ENCODE assay signal across 37 cellular contexts in the genomic region with DNA sequence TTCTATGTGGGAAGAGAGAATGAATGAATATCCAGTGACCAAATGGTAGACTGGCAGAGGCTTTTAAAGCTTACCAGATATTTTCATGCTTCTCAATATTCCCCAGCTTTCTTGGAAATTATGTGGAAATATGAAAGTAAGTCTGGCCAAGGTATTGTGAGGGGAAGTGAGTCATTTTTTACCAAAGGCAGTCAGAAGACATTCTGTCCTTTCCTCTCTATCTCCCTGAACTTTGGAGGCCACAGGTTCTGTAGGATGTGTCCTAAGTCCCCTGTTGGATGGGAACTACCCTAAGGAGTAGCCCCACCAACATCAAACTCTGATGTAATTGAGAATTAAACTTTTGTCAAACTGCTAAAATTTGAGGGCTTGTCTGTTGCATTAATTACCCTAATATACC.
DNase-seq lines count a peak whose midpoint lies in the region; ATAC-seq and TF ChIP-seq lines count a peak whose summit lies in the region.
"Had no signal": no experiment of that assay in that cellular context is flagged by ENCODE, and none has a peak within 500 bp of the region (broad histone marks: within the 10 kb centered on the region; RNA-seq: fewer than 3 reads in every experiment).

No MANE protein-coding gene starts in this region.

- H3K4me3 Mint-ChIP-seq in activated CD4-positive, alpha-beta T cell treated with anti-CD3 and anti-CD28 coated beads for 36 hours: no peak overlapping the region
- H3K4me3 Mint-ChIP-seq: activated CD8-positive, alpha-beta T cell treated with anti-CD3 and anti-CD28 coated beads for 36 hours; activated naive CD4-positive, alpha-beta T cell treated with anti-CD3 and anti-CD28 coated beads for 36 hours; activated T-helper 1 cell treated with anti-CD3 and anti-CD28 coated beads, Interleukin-12 subunit alpha, Interleukin-12 subunit beta, Interleukin-2, Interleukin-4 antibody, amounts not matched to agents 30 ng/mL and 10 ng/mL and 1 ng/mL, durations not matched to agents 14 hours and 24 hours and 36 hours; CD8-positive, alpha-beta memory T cell; effector memory CD8-positive, alpha-beta T cell; H9; memory B cell; neural crest cell; stimulated activated naive CD8-positive, alpha-beta T cell treated with anti-CD3 and anti-CD28 coated beads, Interleukin-15, Interleukin-2, amounts not matched to agents 100 ng/mL and 50 ng/mL, for 24 hours had no signal

- no peaks in the 10 kb centered on the region for H3K4me1 ChIP-seq in effector memory CD4-positive, alpha-beta T cell (ENCODE audit: control insufficient read depth, insufficient read depth, low read length, poor library complexity, severe bottlenecking)
- H3K4me1 ChIP-seq: colonic mucosa, gastrocnemius medialis, pancreas, tibial artery had no signal

- POLR2A ChIA-PET in activated CD4-positive, alpha-beta T cell treated with anti-CD3 and anti-CD28 coated beads for 36 hours (lab: Charles Lee): no interaction called here

- intact Hi-C loops in activated CD4-positive, alpha-beta T cell treated with anti-CD3 and anti-CD28 coated beads for 36 hours (cut with DNase I, micrococcal nuclease): no loop called here

- H3K9me3 ChIP-seq in effector memory CD4-positive, alpha-beta T cell (ENCODE audit: control insufficient read depth, low read length): no peaks in the 10 kb centered on the region
- H3K9me3 ChIP-seq: colonic mucosa, gastrocnemius medialis, pancreas, tibial artery had no signal

- no peaks in the 10 kb centered on the region for H3K27me3 ChIP-seq in effector memory CD4-positive, alpha-beta T cell (replicated peaks; ENCODE audit: control insufficient read depth, insufficient read depth, low read length, poor library complexity, severe bottlenecking)
- H3K27me3 ChIP-seq: colonic mucosa, gastrocnemius medialis, pancreas, spleen, tibial artery had no signal

- no peaks in the 10 kb centered on the region for H3K9me3 Mint-ChIP-seq in activated CD4-positive, alpha-beta T cell treated with anti-CD3 and anti-CD28 coated beads for 36 hours (ENCODE audit: low read depth)
- H3K9me3 Mint-ChIP-seq: activated CD8-positive, alpha-beta T cell treated with anti-CD3 and anti-CD28 coated beads for 36 hours; activated T-helper 1 cell treated with anti-CD3 and anti-CD28 coated beads, Interleukin-12 subunit alpha, Interleukin-12 subunit beta, Interleukin-2, Interleukin-4 antibody, amounts not matched to agents 30 ng/mL and 10 ng/mL and 1 ng/mL, durations not matched to agents 14 hours and 24 hours and 36 hours; H9 had no signal

- H3K27ac Mint-ChIP-seq in activated CD4-positive, alpha-beta T cell treated with anti-CD3 and anti-CD28 coated beads for 36 hours: no peak overlapping the region
- H3K27ac Mint-ChIP-seq: activated CD8-positive, alpha-beta T cell treated with anti-CD3 and anti-CD28 coated beads for 36 hours; activated naive CD4-positive, alpha-beta T cell treated with anti-CD3 and anti-CD28 coated beads for 36 hours; activated T-helper 1 cell treated with anti-CD3 and anti-CD28 coated beads, Interleukin-12 subunit alpha, Interleukin-12 subunit beta, Interleukin-2, Interleukin-4 antibody, amounts not matched to agents 30 ng/mL and 10 ng/mL and 1 ng/mL, durations not matched to agents 14 hours and 24 hours and 36 hours; CD8-positive, alpha-beta memory T cell; effector memory CD8-positive, alpha-beta T cell; H9; memory B cell; stimulated activated naive CD8-positive, alpha-beta T cell treated with anti-CD3 and anti-CD28 coated beads, Interleukin-15, Interleukin-2, amounts not matched to agents 100 ng/mL and 50 ng/mL, for 24 hours had no signal

- no peaks in the 10 kb centered on the region for H3K36me3 Mint-ChIP-seq in activated CD4-positive, alpha-beta T cell treated with anti-CD3 and anti-CD28 coated beads for 36 hours (ENCODE audit: low read depth)
- H3K36me3 Mint-ChIP-seq: CD8-positive, alpha-beta memory T cell; memory B cell had no signal

- peaks cover 4% of the 10 kb centered on the region for H3K4me1 Mint-ChIP-seq in activated CD4-positive, alpha-beta T cell treated with anti-CD3 and anti-CD28 coated beads for 36 hours
- H3K4me1 Mint-ChIP-seq: CD8-positive, alpha-beta memory T cell; memory B cell; neural crest cell had no signal

- H3K4me3 ChIP-seq in fibroblast of mammary gland (ENCODE audit: control insufficient read depth, low read depth, low read length): no peak overlapping the region
- H3K4me3 ChIP-seq in skeletal muscle cell (ENCODE audit: low read depth, low read length): no peak overlapping the region
- no peak overlapping the region for H3K4me3 ChIP-seq in effector memory CD4-positive, alpha-beta T cell (ENCODE audit: insufficient read depth, low read depth, low read length, poor library complexity, severe bottlenecking)
- H3K4me3 ChIP-seq: colonic mucosa, gastrocnemius medialis, pancreas, spleen, tibial artery had no signal

- no peak overlapping the region for H3K27ac ChIP-seq in effector memory CD4-positive, alpha-beta T cell (ENCODE audit: insufficient read depth, low read length, poor library complexity, severe bottlenecking)
- H3K27ac ChIP-seq: colonic mucosa, gastrocnemius medialis, HL-60, pancreas, spleen, tibial artery had no signal

- DNase-seq in HT1080 (ENCODE audit: low read depth): peak; percentile 34
- peak; percentile 3 for DNase-seq in amniotic epithelial cell (ENCODE audit: low read depth)
- peak; percentile 65 for DNase-seq in fibroblast of mammary gland (ENCODE audit: low read depth)
- DNase-seq in skeletal muscle cell (ENCODE audit: low read depth): peak; percentile 21
- DNase-seq in activated CD4-positive, alpha-beta T cell treated with anti-CD3 and anti-CD28 coated beads for 36 hours: no peak
- DNase-seq in effector memory CD4-positive, alpha-beta T cell: no peak
- no peak for DNase-seq in COLO668 (lab: John Stamatoyannopoulos, UW; ENCODE audit: unreplicated experiment)
- DNase-seq: activated CD8-positive, alpha-beta memory T cell treated with anti-CD3 and anti-CD28 coated beads, Interleukin-2, amount 50 U/mL, for 48 hours; activated CD8-positive, alpha-beta T cell treated with anti-CD3 and anti-CD28 coated beads for 36 hours; activated naive CD4-positive, alpha-beta T cell treated with anti-CD3 and anti-CD28 coated beads for 36 hours; amniotic stem cell; CD8-positive, alpha-beta memory T cell; colonic mucosa; effector memory CD8-positive, alpha-beta T cell; EL; erythroblast; gastrocnemius medialis; H9; hippocampal formation; Karpas-422; left colon; NCI-H1436; NCI-H2081; NCI-H2227 treated with DMSO at 0.1 percent for 48 hours; NCI-H526 treated with DMSO at 0.1 percent for 48 hours; pancreas; retina; SIG-M5; spleen; stimulated activated CD4-positive, alpha-beta T cell treated with anti-CD3 and anti-CD28 coated beads, Interleukin-2, amount 100 ng/mL, for 24 hours; tibial artery had no signal

- H3K27me3 Mint-ChIP-seq in activated CD4-positive, alpha-beta T cell treated with anti-CD3 and anti-CD28 coated beads for 36 hours: no peaks in the 10 kb centered on the region
- H3K27me3 Mint-ChIP-seq: activated CD8-positive, alpha-beta T cell treated with anti-CD3 and anti-CD28 coated beads for 36 hours; CD8-positive, alpha-beta memory T cell; effector memory CD8-positive, alpha-beta T cell; memory B cell; stimulated activated naive CD8-positive, alpha-beta T cell treated with anti-CD3 and anti-CD28 coated beads, Interleukin-15, Interleukin-2, amounts not matched to agents 100 ng/mL and 50 ng/mL, for 24 hours had no signal

- no peak for ATAC-seq in activated CD4-positive, alpha-beta T cell treated with anti-CD3 and anti-CD28 coated beads for 36 hours
- ATAC-seq: activated CD8-positive, alpha-beta T cell treated with anti-CD3 and anti-CD28 coated beads for 36 hours; effector memory CD8-positive, alpha-beta T cell; gastrocnemius medialis; left colon; Panc1 had no signal

- H3K36me3 ChIP-seq in effector memory CD4-positive, alpha-beta T cell (ENCODE audit: control insufficient read depth, insufficient read depth, low read length): no peaks in the 10 kb centered on the region
- H3K36me3 ChIP-seq: colonic mucosa, gastrocnemius medialis, pancreas, spleen, tibial artery had no signal

- CTCF ChIA-PET in activated CD4-positive, alpha-beta T cell treated with anti-CD3 and anti-CD28 coated beads for 36 hours (lab: Charles Lee): no interaction called here

- TF ChIP-seq CTCF in fibroblast of mammary gland (conservative IDR thresholded peaks at IDR 0.05; ENCODE audit: control insufficient read depth, insufficient read depth, low read depth, low read length): no peak

Comparison
In these comparisons a context has a peak if more than half of its experiments do, and no peak if none do; other contexts are left out.
1. DNase-seq: peak in HT1080 (single experiment), amniotic epithelial cell (single experiment), fibroblast of mammary gland (single experiment) and skeletal muscle cell (single experiment); none in activated CD4-positive, alpha-beta T cell treated with anti-CD3 and anti-CD28 coated beads for 36 hours (single experiment), effector memory CD4-positive, alpha-beta T cell (0 of 3) and COLO668 (single experiment).